ENCODE assay signal across 27 cellular contexts in genomic region chrY:20681935-20682334, GRCh38.
"Had no signal": no experiment of that assay in that cellular context is flagged by ENCODE, and none has a peak within 500 bp of the region (broad histone marks: within the 10 kb centered on the region; RNA-seq: fewer than 3 reads in every experiment).

No MANE protein-coding gene starts in this region.

- H3K4me1 ChIP-seq: colonic mucosa, esophagus squamous epithelium, gastrocnemius medialis, heart right ventricle, left lung, lower lobe of right lung had no signal

- H3K4me3 ChIP-seq: colonic mucosa, esophagus squamous epithelium, gastrocnemius medialis, heart right ventricle, left lung, lower lobe of right lung had no signal

- H3K27me3 Mint-ChIP-seq: dendritic cell treated with granulocyte-macrophage colony-stimulating factor and Interleukin-4, amounts not matched to agents 40 ng/mL and 50 ng/mL, for 4 days; naive thymus-derived CD4-positive, alpha-beta T cell had no signal

- FAIRE-seq: endometrium, islet of Langerhans, keratinocyte had no signal

- H3K27ac ChIP-seq: colonic mucosa, epithelial cell of prostate, esophagus squamous epithelium, gastrocnemius medialis, heart right ventricle, left lung, lower lobe of right lung had no signal

- H3K9me3 Mint-ChIP-seq: dendritic cell treated with granulocyte-macrophage colony-stimulating factor and Interleukin-4, amounts not matched to agents 40 ng/mL and 50 ng/mL, for 4 days; effector memory CD8-positive, alpha-beta T cell; endodermal cell had no signal

- H3K4me1 Mint-ChIP-seq: endodermal cell had no signal

- H3K9me3 ChIP-seq: colonic mucosa, esophagus squamous epithelium, gastrocnemius medialis, heart right ventricle, left lung, lower lobe of right lung had no signal

- H3K27ac Mint-ChIP-seq: dendritic cell treated with granulocyte-macrophage colony-stimulating factor and Interleukin-4, amounts not matched to agents 40 ng/mL and 50 ng/mL, for 4 days; effector memory CD8-positive, alpha-beta T cell; endodermal cell; naive thymus-derived CD4-positive, alpha-beta T cell had no signal

- H3K27me3 ChIP-seq: colonic mucosa, esophagus squamous epithelium, gastrocnemius medialis, heart right ventricle, left lung had no signal

- DNase-seq: colonic mucosa; cortex of kidney; effector CD8-positive, alpha-beta T cell; effector memory CD8-positive, alpha-beta T cell; endodermal cell; erythroblast; esophagus squamous epithelium; foreskin fibroblast; foreskin melanocyte; gastrocnemius medialis; glutamatergic neuron; head of caudate nucleus; heart right ventricle; hippocampal formation; left cardiac atrium; left lung; left ventricle myocardium superior; lower lobe of right lung; mesendoderm; midbrain; naive thymus-derived CD4-positive, alpha-beta T cell had no signal

- H3K36me3 ChIP-seq: colonic mucosa, esophagus squamous epithelium, gastrocnemius medialis, heart right ventricle, left lung, lower lobe of right lung had no signal

- ATAC-seq: effector memory CD8-positive, alpha-beta T cell; esophagus mucosa; gastrocnemius medialis; heart right ventricle; left cardiac atrium; left lung; left ventricle myocardium superior; lower lobe of right lung; naive thymus-derived CD4-positive, alpha-beta T cell had no signal

- H3K4me3 Mint-ChIP-seq: dendritic cell treated with granulocyte-macrophage colony-stimulating factor and Interleukin-4, amounts not matched to agents 40 ng/mL and 50 ng/mL, for 4 days; effector memory CD8-positive, alpha-beta T cell; endodermal cell; naive thymus-derived CD4-positive, alpha-beta T cell had no signal
